In genomic region chr5:78827725-78828124, GRCh38 we compare ENCODE assay signal across 22 cellular contexts.
"Had no signal": no experiment of that assay in that cellular context is flagged by ENCODE, and none has a peak within 500 bp of the region (broad histone marks: within the 10 kb centered on the region; RNA-seq: fewer than 3 reads in every experiment).

No MANE protein-coding gene starts in this region.

- ATAC-seq: activated T-cell treated with anti-CD3 and anti-CD28 coated beads, Interleukin-2, amount 50 U/mL, for 72 hours; effector memory CD8-positive, alpha-beta T cell; esophagus mucosa; left lung; naive thymus-derived CD8-positive, alpha-beta T cell; stimulated activated naive CD8-positive, alpha-beta T cell treated with anti-CD3 and anti-CD28 coated beads, Interleukin-15, Interleukin-2, amounts not matched to agents 100 U/mL and 50 U/mL, for 24 hours had no signal

- H3K27ac ChIP-seq: colonic mucosa, dorsolateral prefrontal cortex, left lung, neural progenitor cell had no signal

- H3K4me3 Mint-ChIP-seq: activated CD4-positive, alpha-beta memory T cell treated with anti-CD3 and anti-CD28 coated beads for 36 hours; activated naive CD4-positive, alpha-beta T cell treated with anti-CD3 and anti-CD28 coated beads for 36 hours; activated naive CD8-positive, alpha-beta T cell treated with anti-CD3 and anti-CD28 coated beads, Interleukin-2, amount 10 ng/mL, durations not matched to agents 7 days and 5 days; activated T-cell treated with anti-CD3 and anti-CD28 coated beads, Interleukin-2, amount 50 U/mL, for 72 hours; effector memory CD8-positive, alpha-beta T cell; naive thymus-derived CD8-positive, alpha-beta T cell; neural progenitor cell had no signal

- H3K9ac ChIP-seq: neural progenitor cell had no signal

- H3K27me3 Mint-ChIP-seq: activated CD4-positive, alpha-beta memory T cell treated with anti-CD3 and anti-CD28 coated beads for 36 hours; activated naive CD8-positive, alpha-beta T cell treated with anti-CD3 and anti-CD28 coated beads, Interleukin-2, amount 10 ng/mL, durations not matched to agents 7 days and 5 days; effector memory CD8-positive, alpha-beta T cell; naive thymus-derived CD8-positive, alpha-beta T cell had no signal

- DNase-seq: activated CD4-positive, alpha-beta memory T cell treated with anti-CD3 and anti-CD28 coated beads for 36 hours; activated CD4-positive, alpha-beta T cell treated with anti-CD3 and anti-CD28 coated beads for 48 hours; activated effector memory CD4-positive, alpha-beta T cell treated with Interleukin-2 at 50 U/mL for 16 hours; activated naive CD4-positive, alpha-beta T cell treated with anti-CD3 and anti-CD28 coated beads for 36 hours; activated naive CD8-positive, alpha-beta T cell treated with anti-CD3 and anti-CD28 coated beads, Interleukin-2, amount 10 ng/mL, durations not matched to agents 7 days and 5 days; activated T-cell treated with anti-CD3 and anti-CD28 coated beads, Interleukin-2, amount 50 U/mL, for 72 hours; amniotic stem cell; colonic mucosa; dorsolateral prefrontal cortex; effector memory CD8-positive, alpha-beta T cell; hippocampal formation; kidney glomerular epithelial cell; left lung; naive thymus-derived CD8-positive, alpha-beta T cell; retina; stimulated activated CD4-positive, alpha-beta T cell treated with anti-CD3 and anti-CD28 coated beads, Interleukin-2, amount 100 ng/mL, for 48 hours; stimulated activated naive CD8-positive, alpha-beta T cell treated with anti-CD3 and anti-CD28 coated beads, Interleukin-15, Interleukin-2, amounts not matched to agents 100 U/mL and 50 U/mL, for 24 hours; thyroid gland had no signal

- H3K4me1 ChIP-seq: colonic mucosa had no signal

- H3K9me3 Mint-ChIP-seq: activated CD4-positive, alpha-beta memory T cell treated with anti-CD3 and anti-CD28 coated beads for 36 hours; activated naive CD4-positive, alpha-beta T cell treated with anti-CD3 and anti-CD28 coated beads for 36 hours; activated naive CD8-positive, alpha-beta T cell treated with anti-CD3 and anti-CD28 coated beads, Interleukin-2, amount 10 ng/mL, durations not matched to agents 7 days and 5 days; activated T-cell treated with anti-CD3 and anti-CD28 coated beads, Interleukin-2, amount 50 U/mL, for 72 hours; effector memory CD8-positive, alpha-beta T cell; naive thymus-derived CD8-positive, alpha-beta T cell; neural progenitor cell had no signal

- H2AFZ ChIP-seq: neural progenitor cell had no signal

- H3K27me3 ChIP-seq: colonic mucosa, dorsolateral prefrontal cortex, left lung, neural progenitor cell, thyroid gland had no signal

- H3K9me3 ChIP-seq: colonic mucosa, left lung, thyroid gland had no signal

- H3K4me3 ChIP-seq: colonic mucosa, dorsolateral prefrontal cortex, left lung, lung, neural progenitor cell, thyroid gland had no signal

- H3K4me1 Mint-ChIP-seq: activated naive CD8-positive, alpha-beta T cell treated with anti-CD3 and anti-CD28 coated beads, Interleukin-2, amount 10 ng/mL, durations not matched to agents 7 days and 5 days had no signal

- H3K36me3 ChIP-seq: colonic mucosa, left lung, neural progenitor cell, thyroid gland had no signal

- H3K27ac Mint-ChIP-seq: activated CD4-positive, alpha-beta memory T cell treated with anti-CD3 and anti-CD28 coated beads for 36 hours; activated naive CD4-positive, alpha-beta T cell treated with anti-CD3 and anti-CD28 coated beads for 36 hours; activated naive CD8-positive, alpha-beta T cell treated with anti-CD3 and anti-CD28 coated beads, Interleukin-2, amount 10 ng/mL, durations not matched to agents 7 days and 5 days; activated T-cell treated with anti-CD3 and anti-CD28 coated beads, Interleukin-2, amount 50 U/mL, for 72 hours; effector memory CD8-positive, alpha-beta T cell; neural progenitor cell; progenitor cell of endocrine pancreas had no signal
